16 cellular contexts compared by ENCODE assay signal in genomic region chr21:33029975-33030461, GRCh38. TPM values are rescaled to one million over a fixed set of nuclear protein-coding genes. Genes with fewer than 3 reads are reported as not detected.
"Had no signal": no experiment of that assay in that cellular context is flagged by ENCODE, and none has a peak within 500 bp of the region (broad histone marks: within the 10 kb centered on the region; RNA-seq: fewer than 3 reads in every experiment).

No MANE protein-coding gene starts in this region.

- H3K9me3 ChIP-seq: esophagus squamous epithelium, left ventricle myocardium inferior, tibial artery, vagina had no signal

- H3K9me3 Mint-ChIP-seq: activated T-helper 2 cell treated with anti-CD3 and anti-CD28 coated beads, Interferon-gamma antibody, Interleukin-2, Interleukin-4, amounts not matched to agents 10 μg/mL and 5 μg/mL and 100 μg/mL, durations not matched to agents 14 hours and 24 hours and 36 hours; memory B cell; T-helper 1 cell treated with Interleukin-12 subunit alpha and Interleukin-12 subunit beta and Interleukin-4 antibody, amounts not matched to agents 30 μg/mL and 1 μg/mL, for 36 hours had no signal

- DNase-seq: activated CD4-positive, alpha-beta T cell treated with anti-CD3 and anti-CD28 coated beads for 48 hours; activated CD8-positive, alpha-beta T cell treated with anti-CD3 and anti-CD28 coated beads, Interleukin-2, amount 10 ng/mL, durations not matched to agents 7 days and 5 days; brain microvascular endothelial cell; esophagus squamous epithelium; foreskin melanocyte; left ventricle myocardium inferior; stimulated activated CD4-positive, alpha-beta T cell treated with anti-CD3 and anti-CD28 coated beads, Interleukin-4, amount 100 ng/mL, for 4 hours; tibial artery had no signal

- ATAC-seq: activated CD8-positive, alpha-beta T cell treated with anti-CD3 and anti-CD28 coated beads, Interleukin-2, amount 10 ng/mL, durations not matched to agents 7 days and 5 days had no signal

- H3K4me3 Mint-ChIP-seq: activated CD8-positive, alpha-beta T cell treated with anti-CD3 and anti-CD28 coated beads, Interleukin-2, amount 10 ng/mL, durations not matched to agents 7 days and 5 days; T-helper 1 cell treated with Interleukin-12 subunit alpha and Interleukin-12 subunit beta and Interleukin-4 antibody, amounts not matched to agents 30 μg/mL and 1 μg/mL, for 36 hours had no signal

- H3K27ac ChIP-seq: brain microvascular endothelial cell, esophagus squamous epithelium, left ventricle myocardium inferior, skin epidermis, tibial artery, vagina had no signal

- H3K27ac Mint-ChIP-seq: activated CD8-positive, alpha-beta T cell treated with anti-CD3 and anti-CD28 coated beads, Interleukin-2, amount 10 ng/mL, durations not matched to agents 7 days and 5 days; activated naive CD8-positive, alpha-beta T cell; activated T-helper 2 cell treated with anti-CD3 and anti-CD28 coated beads, Interferon-gamma antibody, Interleukin-2, Interleukin-4, amounts not matched to agents 10 μg/mL and 5 μg/mL and 100 μg/mL, durations not matched to agents 14 hours and 24 hours and 36 hours; memory B cell; T-helper 1 cell treated with Interleukin-12 subunit alpha and Interleukin-12 subunit beta and Interleukin-4 antibody, amounts not matched to agents 30 μg/mL and 1 μg/mL, for 36 hours had no signal

- H3K36me3 ChIP-seq: brain microvascular endothelial cell, esophagus squamous epithelium, left ventricle myocardium inferior, tibial artery, vagina had no signal

- H3K4me3 ChIP-seq: skin epidermis, tibial artery, vagina had no signal

- H3K36me3 Mint-ChIP-seq: activated naive CD8-positive, alpha-beta T cell; memory B cell had no signal

RNA-seq across cellular contexts. Expression of gene OLIG2, which starts 4.3 kb away (rescaled TPM):
- total RNA-seq: activated CD8-positive, alpha-beta T cell treated with anti-CD3 and anti-CD28 coated beads, Interleukin-2, amount 10 ng/mL, durations not matched to agents 7 days and 5 days; activated T-helper 2 cell treated with anti-CD3 and anti-CD28 coated beads, Interferon-gamma antibody, Interleukin-2, Interleukin-4, amounts not matched to agents 10 μg/mL and 5 μg/mL and 100 μg/mL, durations not matched to agents 14 hours and 24 hours and 36 hours; dermis microvascular lymphatic vessel endothelial cell; esophagus squamous epithelium; left ventricle myocardium inferior; vagina had no signal

RNA-seq across cellular contexts. Expression of gene OLIG1, which starts 39.9 kb away (rescaled TPM):
- total RNA-seq: activated CD8-positive, alpha-beta T cell treated with anti-CD3 and anti-CD28 coated beads, Interleukin-2, amount 10 ng/mL, durations not matched to agents 7 days and 5 days; dermis microvascular lymphatic vessel endothelial cell; esophagus squamous epithelium; osteocyte; vagina had no signal
